Comparison of ENCODE assay signal across 3 cellular contexts in the genomic region with DNA sequence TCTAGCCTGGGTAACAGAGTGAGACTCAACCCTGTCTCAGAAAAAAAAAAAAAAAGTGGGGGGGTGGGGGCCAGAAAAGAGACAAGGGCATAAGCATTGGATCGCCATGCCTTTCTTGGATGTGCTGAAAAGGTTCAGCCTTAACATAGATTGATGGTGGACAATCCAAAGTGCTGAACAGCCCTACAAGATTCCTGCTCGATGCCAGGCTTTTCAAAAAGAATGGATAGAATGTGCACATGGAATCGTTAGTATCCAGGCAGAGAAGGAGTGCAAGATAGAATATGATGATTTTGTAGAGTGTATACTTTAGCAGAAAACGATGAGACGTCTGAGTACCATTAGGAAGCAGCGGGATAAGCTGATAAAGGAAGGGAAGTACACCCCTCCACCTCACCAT.
TF ChIP-seq lines count a peak whose summit lies in the region.

No MANE protein-coding gene starts in this region.

TF ChIP-seq in SK-N-SH treated with all-trans-retinoic acid at 6 μM for 48 hours, 23 proteins besides CTCF, POLR2A, EP300 and RAD21 (continues in another document):
- TF ChIP-seq ZFP3 (CRISPR knock-in tag; IDR thresholded peaks at IDR 0.05), result no peak
- TF ChIP-seq BACH2 (CRISPR knock-in tag; IDR thresholded peaks at IDR 0.05; ENCODE audit: borderline replicate concordance), result no peak
- no peak for TF ChIP-seq SNAI2 (CRISPR knock-in tag; IDR thresholded peaks at IDR 0.05)
- TF ChIP-seq TCF4 (CRISPR knock-in tag; IDR thresholded peaks at IDR 0.05; ENCODE audit: borderline replicate concordance), result no peak
- no peak for TF ChIP-seq ZNF70 (CRISPR knock-in tag; IDR thresholded peaks at IDR 0.05)
- TF ChIP-seq RARB (CRISPR knock-in tag; IDR thresholded peaks at IDR 0.05), result no peak
- TF ChIP-seq ZNF565 (CRISPR knock-in tag; conservative IDR thresholded peaks at IDR 0.05; ENCODE audit: low read depth), result no peak
- no peak for TF ChIP-seq ESRRG (CRISPR knock-in tag; IDR thresholded peaks at IDR 0.05)
- TF ChIP-seq ZFP30 (CRISPR knock-in tag; IDR thresholded peaks at IDR 0.05), result no peak
- TF ChIP-seq, protein P1, sequence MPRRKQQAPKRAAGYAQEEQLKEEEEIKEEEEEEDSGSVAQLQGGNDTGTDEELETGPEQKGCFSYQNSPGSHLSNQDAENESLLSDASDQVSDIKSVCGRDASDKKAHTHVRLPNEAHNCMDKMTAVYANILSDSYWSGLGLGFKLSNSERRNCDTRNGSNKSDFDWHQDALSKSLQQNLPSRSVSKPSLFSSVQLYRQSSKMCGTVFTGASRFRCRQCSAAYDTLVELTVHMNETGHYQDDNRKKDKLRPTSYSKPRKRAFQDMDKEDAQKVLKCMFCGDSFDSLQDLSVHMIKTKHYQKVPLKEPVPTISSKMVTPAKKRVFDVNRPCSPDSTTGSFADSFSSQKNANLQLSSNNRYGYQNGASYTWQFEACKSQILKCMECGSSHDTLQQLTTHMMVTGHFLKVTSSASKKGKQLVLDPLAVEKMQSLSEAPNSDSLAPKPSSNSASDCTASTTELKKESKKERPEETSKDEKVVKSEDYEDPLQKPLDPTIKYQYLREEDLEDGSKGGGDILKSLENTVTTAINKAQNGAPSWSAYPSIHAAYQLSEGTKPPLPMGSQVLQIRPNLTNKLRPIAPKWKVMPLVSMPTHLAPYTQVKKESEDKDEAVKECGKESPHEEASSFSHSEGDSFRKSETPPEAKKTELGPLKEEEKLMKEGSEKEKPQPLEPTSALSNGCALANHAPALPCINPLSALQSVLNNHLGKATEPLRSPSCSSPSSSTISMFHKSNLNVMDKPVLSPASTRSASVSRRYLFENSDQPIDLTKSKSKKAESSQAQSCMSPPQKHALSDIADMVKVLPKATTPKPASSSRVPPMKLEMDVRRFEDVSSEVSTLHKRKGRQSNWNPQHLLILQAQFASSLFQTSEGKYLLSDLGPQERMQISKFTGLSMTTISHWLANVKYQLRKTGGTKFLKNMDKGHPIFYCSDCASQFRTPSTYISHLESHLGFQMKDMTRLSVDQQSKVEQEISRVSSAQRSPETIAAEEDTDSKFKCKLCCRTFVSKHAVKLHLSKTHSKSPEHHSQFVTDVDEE (CRISPR knock-in tag; IDR thresholded peaks at IDR 0.05), result no peak
- no peak for TF ChIP-seq GLIS3 (CRISPR knock-in tag; IDR thresholded peaks at IDR 0.05)
- TF ChIP-seq ZC3H10 (CRISPR knock-in tag; IDR thresholded peaks at IDR 0.05), result no peak
- TF ChIP-seq, protein P2, sequence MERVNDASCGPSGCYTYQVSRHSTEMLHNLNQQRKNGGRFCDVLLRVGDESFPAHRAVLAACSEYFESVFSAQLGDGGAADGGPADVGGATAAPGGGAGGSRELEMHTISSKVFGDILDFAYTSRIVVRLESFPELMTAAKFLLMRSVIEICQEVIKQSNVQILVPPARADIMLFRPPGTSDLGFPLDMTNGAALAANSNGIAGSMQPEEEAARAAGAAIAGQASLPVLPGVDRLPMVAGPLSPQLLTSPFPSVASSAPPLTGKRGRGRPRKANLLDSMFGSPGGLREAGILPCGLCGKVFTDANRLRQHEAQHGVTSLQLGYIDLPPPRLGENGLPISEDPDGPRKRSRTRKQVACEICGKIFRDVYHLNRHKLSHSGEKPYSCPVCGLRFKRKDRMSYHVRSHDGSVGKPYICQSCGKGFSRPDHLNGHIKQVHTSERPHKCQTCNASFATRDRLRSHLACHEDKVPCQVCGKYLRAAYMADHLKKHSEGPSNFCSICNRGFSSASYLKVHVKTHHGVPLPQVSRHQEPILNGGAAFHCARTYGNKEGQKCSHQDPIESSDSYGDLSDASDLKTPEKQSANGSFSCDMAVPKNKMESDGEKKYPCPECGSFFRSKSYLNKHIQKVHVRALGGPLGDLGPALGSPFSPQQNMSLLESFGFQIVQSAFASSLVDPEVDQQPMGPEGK (CRISPR knock-in tag; IDR thresholded peaks at IDR 0.05; ENCODE audit: borderline replicate concordance), result no peak
- no peak for TF ChIP-seq CSDC2 (CRISPR knock-in tag; IDR thresholded peaks at IDR 0.05)
- TF ChIP-seq PPARA (CRISPR knock-in tag; IDR thresholded peaks at IDR 0.05; ENCODE audit: borderline replicate concordance), result no peak

TF ChIP-seq in SK-N-SH, 30 proteins besides CTCF, POLR2A, EP300 and RAD21 (continues in another document):
- TF ChIP-seq PBX3 (IDR thresholded peaks at IDR 0.05) (no peak), TEAD4 (IDR thresholded peaks at IDR 0.05; ENCODE audit: borderline replicate concordance, insufficient read depth) (no peak), FOXJ3 (CRISPR knock-in tag; IDR thresholded peaks at IDR 0.05) (no peak), EZH2phosphoT487 (IDR thresholded peaks at IDR 0.05; ENCODE audit: borderline replicate concordance, low read depth) (no peak), USF2 (IDR thresholded peaks at IDR 0.05; ENCODE audit: borderline replicate concordance, low read depth, low read length) (no peak), YY1 (IDR thresholded peaks at IDR 0.05; ENCODE audit: low read depth) (no peak), ELF1 (IDR thresholded peaks at IDR 0.05) (no peak), POLR2AphosphoS5 (IDR thresholded peaks at IDR 0.05; ENCODE audit: low read depth, low read length) (no peak), TAF1 (IDR thresholded peaks at IDR 0.05; ENCODE audit: borderline replicate concordance, low read depth, low read length) (no peak), REST (IDR thresholded peaks at IDR 0.05; ENCODE audit: low read depth, low read length) (no peak), JUND (IDR thresholded peaks at IDR 0.05) (no peak), MEF2A (IDR thresholded peaks at IDR 0.05; ENCODE audit: borderline replicate concordance, low read depth) (no peak), GABPA (IDR thresholded peaks at IDR 0.05; ENCODE audit: low read depth) (no peak)

TF ChIP-seq in H1, 55 proteins besides CTCF, POLR2A, EP300 and RAD21:
- TF ChIP-seq POU5F1 (IDR thresholded peaks at IDR 0.05; ENCODE audit: low read depth, low read length), result no peak
